Comparison of ENCODE assay signal across 8 cellular contexts in the genomic region with DNA sequence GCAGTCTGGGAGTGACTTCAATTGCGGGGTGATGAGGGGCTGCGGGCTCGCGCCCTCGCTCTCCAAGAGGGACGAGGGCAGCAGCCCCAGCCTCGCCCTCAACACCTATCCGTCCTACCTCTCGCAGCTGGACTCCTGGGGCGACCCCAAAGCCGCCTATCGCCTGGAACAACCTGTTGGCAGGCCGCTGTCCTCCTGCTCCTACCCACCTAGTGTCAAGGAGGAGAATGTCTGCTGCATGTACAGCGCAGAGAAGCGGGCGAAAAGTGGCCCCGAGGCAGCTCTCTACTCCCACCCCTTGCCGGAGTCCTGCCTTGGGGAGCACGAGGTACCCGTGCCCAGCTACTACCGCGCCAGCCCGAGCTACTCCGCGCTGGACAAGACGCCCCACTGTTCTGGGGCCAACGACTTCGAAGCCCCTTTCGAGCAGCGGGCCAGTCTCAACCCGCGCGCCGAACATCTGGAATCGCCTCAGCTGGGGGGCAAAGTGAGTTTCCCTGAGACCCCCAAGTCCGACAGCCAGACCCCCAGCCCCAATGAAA. TPM values are rescaled to one million over a fixed set of nuclear protein-coding genes. Genes with fewer than 3 reads are reported as not detected.
DNase-seq lines count a peak whose midpoint lies in the region; ATAC-seq and TF ChIP-seq lines count a peak whose summit lies in the region.
"Had no signal": no experiment of that assay in that cellular context is flagged by ENCODE, and none has a peak within 500 bp of the region (broad histone marks: within the 10 kb centered on the region; RNA-seq: fewer than 3 reads in every experiment).

No MANE protein-coding gene starts in this region.

- H3K4me3 ChIP-seq in NB4 (ENCODE audit: low read depth, low read length) (peak overlapping the region; percentile 75), epithelial cell of proximal tubule (ENCODE audit: low read depth, low read length) (peak overlapping the region; percentile 98)

- DNase-seq in EL (peak; percentile 56), NB4 (ENCODE audit: low read depth) (peak; percentile 70), epithelial cell of proximal tubule (ENCODE audit: low read depth) (no peak), sciatic nerve (ENCODE audit: low spot score) (no peak), NCI-H2081 (lab: John Stamatoyannopoulos, UW) (no peak), medulla oblongata (ENCODE audit: extremely low spot score) (no peak)

- ATAC-seq in sciatic nerve = peak; percentile 52
- no peak for ATAC-seq in GM21390 (IDR thresholded peaks at IDR 0.05; ENCODE audit: unreplicated experiment)

- TF ChIP-seq CTCF in NB4 (IDR thresholded peaks at IDR 0.05; ENCODE audit: low read depth, low read length) = peak; percentile 0
- TF ChIP-seq CTCF in epithelial cell of proximal tubule (conservative IDR thresholded peaks at IDR 0.05; ENCODE audit: low read depth, low read length) = no peak

- TF ChIP-seq POLR2A in NB4 (IDR thresholded peaks at IDR 0.05; ENCODE audit: extremely low read depth, insufficient read length) = no peak

- intact Hi-C loops in sciatic nerve (cut with DNase I) = loop anchor here (5.0 kb wide), 1 partner anchor 222 kb away; no protein-coding TSS in a partner anchor

RNA-seq across cellular contexts. Expression of a gene that starts 0.5 kb away (rescaled TPM):
- total RNA-seq in epithelial cell of proximal tubule (9.5 and 15.7 TPM in 2 replicates), sciatic nerve (17.2 TPM)
- total RNA-seq: temporal lobe had no signal

RNA-seq across cellular contexts. Expression of a gene that starts 10.7 kb away (rescaled TPM):
- total RNA-seq in epithelial cell of proximal tubule (0.14 TPM in 1 of 2 replicates, not detected in the other), sciatic nerve (4.0 TPM)
- total RNA-seq: temporal lobe had no signal

RNA-seq across cellular contexts. Expression of a gene that starts 12.5 kb away (rescaled TPM):
- total RNA-seq in epithelial cell of proximal tubule (0.51 and 1.0 TPM in 2 replicates), sciatic nerve (1.2 TPM)
- total RNA-seq: temporal lobe had no signal

RNA-seq across cellular contexts. Expression of a gene that starts 14.5 kb away (rescaled TPM):
- total RNA-seq in epithelial cell of proximal tubule (9.9 and 11.0 TPM in 2 replicates), sciatic nerve (10.2 TPM)
- total RNA-seq: temporal lobe had no signal

RNA-seq across cellular contexts. Expression of a gene that starts 23.4 kb away (rescaled TPM):
- total RNA-seq in epithelial cell of proximal tubule = 1.3 and 1.4 TPM in 2 replicates
- total RNA-seq in sciatic nerve = 7.0 TPM
- total RNA-seq: temporal lobe had no signal

Comparison
In these comparisons a context has a peak if more than half of its experiments do, and no peak if none do; other contexts are left out.
1. DNase-seq: peak in EL (single experiment) and NB4 (single experiment); none in epithelial cell of proximal tubule (single experiment), sciatic nerve (single experiment), NCI-H2081 (0 of 2) and medulla oblongata (single experiment).